Comparison of ENCODE assay signal across 10 cellular contexts in genomic region chr14:55458800-55459577, GRCh38. TPM values are rescaled to one million over a fixed set of nuclear protein-coding genes. Genes with fewer than 3 reads are reported as not detected.
DNase-seq lines count a peak whose midpoint lies in the region; ATAC-seq and TF ChIP-seq lines count a peak whose summit lies in the region.
"Had no signal": no experiment of that assay in that cellular context is flagged by ENCODE, and none has a peak within 500 bp of the region (broad histone marks: within the 10 kb centered on the region; RNA-seq: fewer than 3 reads in every experiment).

No MANE protein-coding gene starts in this region.

- H3K27me3 ChIP-seq in left ventricle myocardium inferior (ENCODE audit: low read depth) = no peaks in the 10 kb centered on the region
- H3K27me3 ChIP-seq: transverse colon had no signal

- H3K9me3 ChIP-seq in left ventricle myocardium inferior (replicated peaks) = no peaks in the 10 kb centered on the region
- H3K9me3 ChIP-seq: transverse colon had no signal

- peak; percentile 78 for DNase-seq in GM13977 (ENCODE audit: low spot score)
- DNase-seq in fibroblast of the aortic adventitia (ENCODE audit: low read depth) = peak; percentile 51
- no peak for DNase-seq in NCI-H1048 (lab: John Stamatoyannopoulos, UW)
- no peak for DNase-seq in NCI-H1436 (lab: John Stamatoyannopoulos, UW)
- no peak for DNase-seq in type B pancreatic cell (ENCODE audit: extremely low spot score, unreplicated experiment)
- no peak for DNase-seq in left ventricle myocardium inferior
- DNase-seq: transverse colon had no signal

- intact Hi-C loops in left ventricle myocardium inferior (cut with micrococcal nuclease) = no loop called here

- H3K9me3 Mint-ChIP-seq in type B pancreatic cell = no peaks in the 10 kb centered on the region

- no peak overlapping the region for H3K27ac Mint-ChIP-seq in type B pancreatic cell

- no peak for TF ChIP-seq CTCF in GM13977 (IDR thresholded peaks at IDR 0.05; ENCODE audit: extremely low read depth, insufficient read depth, missing control alignments)
- TF ChIP-seq CTCF in fibroblast of the aortic adventitia (IDR thresholded peaks at IDR 0.05; ENCODE audit: insufficient read depth, low read length) = no peak
- no peak for TF ChIP-seq CTCF in type B pancreatic cell (conservative IDR thresholded peaks at IDR 0.05)
- TF ChIP-seq CTCF in left ventricle myocardium inferior (IDR thresholded peaks at IDR 0.05; ENCODE audit: borderline replicate concordance) = no peak

- no peak overlapping the region for H3K4me3 ChIP-seq in fibroblast of the aortic adventitia (ENCODE audit: low read depth, low read length)
- H3K4me3 ChIP-seq in left ventricle myocardium inferior = no peak overlapping the region
- H3K4me3 ChIP-seq: lung, transverse colon had no signal

- no peak overlapping the region for H3K27ac ChIP-seq in left ventricle myocardium inferior (replicated peaks)
- H3K27ac ChIP-seq: transverse colon had no signal

- peaks cover 10% of the 10 kb centered on the region for H3K4me1 Mint-ChIP-seq in type B pancreatic cell (ENCODE audit: unreplicated experiment)

- no peak overlapping the region for H3K4me3 Mint-ChIP-seq in type B pancreatic cell

- peaks cover 6% of the 10 kb centered on the region for H3K27me3 Mint-ChIP-seq in type B pancreatic cell

- in situ Hi-C loops in GM13977 (cut with MboI; ENCODE audit: low pct_unique_long_range_greater_than_20kb, low sequenced_read_pairs, unreplicated experiment) = no loop called here

- no peaks in the 10 kb centered on the region for H3K36me3 Mint-ChIP-seq in type B pancreatic cell

- H3K4me1 ChIP-seq in left ventricle myocardium inferior = peaks cover 12% of the 10 kb centered on the region

- H3K36me3 ChIP-seq in left ventricle myocardium inferior = no peaks in the 10 kb centered on the region
- H3K36me3 ChIP-seq: transverse colon had no signal

- peak; percentile 66 for ATAC-seq in GM21526 (IDR thresholded peaks at IDR 0.05; ENCODE audit: low FRiP score, unreplicated experiment)
- peak; percentile 58 for ATAC-seq in HG03521 (IDR thresholded peaks at IDR 0.05; ENCODE audit: unreplicated experiment)

RNA-seq across cellular contexts. Expression of gene TBPL2, which starts 18.6 kb away (rescaled TPM):
- not detected in 2 replicates for total RNA-seq in fibroblast of the aortic adventitia (ENCODE audit: low replicate concordance)
- total RNA-seq in type B pancreatic cell (ENCODE audit: low replicate concordance) = not detected in 2 replicates
- total RNA-seq in left ventricle myocardium inferior = not detected
- total RNA-seq: lung, transverse colon had no signal

RNA-seq across cellular contexts. Expression of gene ATG14, which starts 47.4 kb away (rescaled TPM):
- total RNA-seq in fibroblast of the aortic adventitia (ENCODE audit: low replicate concordance) = 11.6 and 16.6 TPM in 2 replicates
- total RNA-seq in type B pancreatic cell (ENCODE audit: low replicate concordance) = 11.4 and 12.2 TPM in 2 replicates
- 13.2 TPM for total RNA-seq in left ventricle myocardium inferior

Comparison
In these comparisons a context has a peak if more than half of its experiments do, and no peak if none do; other contexts are left out.
1. DNase-seq: peak in GM13977 (single experiment) and fibroblast of the aortic adventitia (single experiment); none in NCI-H1048 (single experiment), NCI-H1436 (single experiment), type B pancreatic cell (single experiment) and left ventricle myocardium inferior (single experiment).